Comparison of ENCODE assay signal across 8 cellular contexts in the genomic region with DNA sequence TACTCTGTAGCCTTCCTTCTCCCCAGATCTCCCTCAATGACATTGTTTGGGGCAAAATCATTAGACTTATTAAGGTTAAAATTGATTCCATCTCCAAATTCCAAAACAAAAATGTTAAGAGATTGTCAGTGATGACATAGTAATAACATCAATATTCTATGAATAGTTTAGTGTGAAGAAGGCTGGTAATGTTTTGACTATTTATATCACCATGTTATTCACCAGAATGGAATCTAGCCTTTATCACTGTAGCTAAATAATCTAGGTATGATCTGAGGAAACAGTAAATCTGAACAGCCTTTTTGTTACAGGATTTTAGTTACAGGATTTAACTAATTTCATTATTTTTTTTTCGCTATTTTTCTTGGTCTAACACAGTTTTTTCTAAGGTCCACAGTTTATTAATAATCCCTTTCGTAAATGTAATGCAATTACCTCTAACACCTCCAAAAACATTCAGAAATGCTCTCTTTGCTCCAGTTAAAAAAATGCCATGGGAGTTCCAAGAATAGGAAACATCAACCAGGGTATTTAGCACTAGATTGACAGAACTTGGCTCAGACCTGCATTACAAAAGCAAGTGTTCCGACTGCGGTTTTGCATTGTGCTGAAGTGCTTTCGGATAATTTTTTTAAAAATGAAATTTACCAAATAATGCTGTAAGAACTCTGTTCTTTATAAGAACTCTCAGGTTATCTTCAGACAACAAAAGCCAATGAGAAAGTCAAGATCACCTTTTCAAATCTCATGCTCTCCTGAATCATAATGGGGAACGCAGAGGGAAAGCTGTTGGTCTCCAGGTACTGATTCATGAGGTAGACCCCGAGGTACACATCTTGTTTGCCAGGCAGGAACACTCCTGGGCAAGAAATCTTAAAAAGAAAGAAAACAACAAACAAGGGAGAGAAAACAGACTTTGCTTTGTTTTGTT. TPM values are rescaled to one million over a fixed set of nuclear protein-coding genes. Genes with fewer than 3 reads are reported as not detected.
A peak's percentile ranks its signal among the peaks of the same experiment; 100 is the strongest.
DNase-seq lines count a peak whose midpoint lies in the region; ATAC-seq, FAIRE-seq and TF ChIP-seq lines count a peak whose summit lies in the region.

No MANE protein-coding gene starts in this region.

- no TSS peak for BruUV-seq in HCT116 (replicated peaks; lab: Mats Ljungman, UMichigan)

- no peak for TF ChIP-seq CTCF in CD4-positive, alpha-beta T cell (IDR thresholded peaks at IDR 0.05)
- TF ChIP-seq CTCF in HCT116 (IDR thresholded peaks at IDR 0.05 in 2 of 3, conservative IDR thresholded peaks at IDR 0.05 in 1 of 3; ENCODE audit: borderline replicate concordance in 1 of 3, insufficient read depth in 1 of 3, low read depth in 2 of 3, low read length in 2 of 3) (no peak), thoracic aorta (IDR thresholded peaks at IDR 0.05) (no peak)

- RAD21 ChIA-PET in HCT116 (lab: Charles Lee; ENCODE audit: low non-redundant PET in 1 of 2, low total read pairs in 2 of 2, uncharacterized antibody in 2 of 2, unreplicated experiment in 2 of 2): no interaction called here

- POLR2A ChIA-PET in CD4-positive, alpha-beta T cell (lab: Charles Lee): interaction anchor here (0.7 to 5.5 kb wide), 3 partner anchors 18 to 1223 kb away, joined by 3 to 95 read pairs (median 4); a partner anchor contains a TSS
- POLR2A ChIA-PET in HCT116 (lab: Charles Lee): no interaction called here

- FAIRE-seq in GM12891 (lab: Jason Lieb, UNC): no peak

- no peaks in the 10 kb centered on the region for H4K20me1 ChIP-seq in HCT116 (ENCODE audit: insufficient read depth)

- TF ChIP-seq RAD21 in HCT116 (IDR thresholded peaks at IDR 0.05; ENCODE audit: low read depth): no peak

- H3K27ac Mint-ChIP-seq in CD4-positive, alpha-beta T cell: peak overlapping the region; percentile 88
- H3K27ac Mint-ChIP-seq in activated naive CD4-positive, alpha-beta T cell treated with anti-CD3 and anti-CD28 coated beads, Interleukin-2, amount 50 U/mL, for 24 hours: peak overlapping the region; percentile 98

- TF ChIP-seq POLR2A in HCT116 (IDR thresholded peaks at IDR 0.05; ENCODE audit: borderline replicate concordance, extremely low read depth, insufficient read depth, insufficient read length): no peak
- no peak for TF ChIP-seq POLR2A in GM12891 (IDR thresholded peaks at IDR 0.05; ENCODE audit: low read depth, low read length)

- no peak for ATAC-seq in CD4-positive, alpha-beta T cell (ENCODE audit: poor library complexity)
- ATAC-seq in HCT116: peak; percentile 25
- ATAC-seq in thoracic aorta (ENCODE audit: insufficient number of reproducible peaks, low FRiP score, low read depth): no peak
- no peak for ATAC-seq in HG03039 (IDR thresholded peaks at IDR 0.05; ENCODE audit: unreplicated experiment)

- H3K4me1 ChIP-seq in HCT116 (ENCODE audit: control insufficient read depth in 1 of 2, insufficient read depth in 2 of 2, low read length in 2 of 2): peaks cover 14 to 28% of the 10 kb centered on the region in 2 experiments
- peaks cover 41% of the 10 kb centered on the region for H3K4me1 ChIP-seq in iPS-20b (ENCODE audit: insufficient read depth, low read length)
- peaks cover 13 to 42% of the 10 kb centered on the region in 2 donors for H3K4me1 ChIP-seq in thoracic aorta (ENCODE audit: control insufficient read depth in 1 of 2, low read depth in 2 of 2)

- peaks cover 5% of the 10 kb centered on the region for H3K36me3 Mint-ChIP-seq in CD4-positive, alpha-beta T cell (ENCODE audit: low read depth)
- no peaks in the 10 kb centered on the region for H3K36me3 Mint-ChIP-seq in activated naive CD4-positive, alpha-beta T cell treated with anti-CD3 and anti-CD28 coated beads, Interleukin-2, amount 50 U/mL, for 24 hours

- H3K27me3 Mint-ChIP-seq in CD4-positive, alpha-beta T cell: no peaks in the 10 kb centered on the region
- H3K27me3 Mint-ChIP-seq in activated naive CD4-positive, alpha-beta T cell treated with anti-CD3 and anti-CD28 coated beads, Interleukin-2, amount 50 U/mL, for 24 hours: no peaks in the 10 kb centered on the region

- H2AFZ ChIP-seq in HCT116 (ENCODE audit: low read depth, low read length, poor library complexity, severe bottlenecking): peak overlapping the region; percentile 85

- peak overlapping the region; percentile 97 for H3K4me3 Mint-ChIP-seq in CD4-positive, alpha-beta T cell
- peak overlapping the region; percentile 96 for H3K4me3 Mint-ChIP-seq in activated naive CD4-positive, alpha-beta T cell treated with anti-CD3 and anti-CD28 coated beads, Interleukin-2, amount 50 U/mL, for 24 hours

- H3K79me2 ChIP-seq in HCT116 (ENCODE audit: insufficient read depth, low read length): no peaks in the 10 kb centered on the region; the same call in 1 of the 2 replicates

- peak overlapping the region; percentile 72 for H3K27ac ChIP-seq in CD4-positive, alpha-beta T cell (ENCODE audit: low read depth, low read length)
- no peak overlapping the region for H3K27ac ChIP-seq in HCT116 (ENCODE audit: low read depth, low read length)
- no peak overlapping the region for H3K27ac ChIP-seq in iPS-20b (ENCODE audit: low read length)
- H3K27ac ChIP-seq in thoracic aorta: peak overlapping the region; percentile 64 to 74

- no peaks in the 10 kb centered on the region for H3K27me3 ChIP-seq in CD4-positive, alpha-beta T cell (ENCODE audit: control insufficient read depth, insufficient read depth, low read length)
- H3K27me3 ChIP-seq in HCT116 (ENCODE audit: insufficient read depth, low read length) (no peaks in the 10 kb centered on the region), iPS-20b (ENCODE audit: insufficient read depth, low read length) (peaks cover 10% of the 10 kb centered on the region; the same call in 1 of the 2 replicates), thoracic aorta (replicated peaks; ENCODE audit: insufficient read depth) (no peaks in the 10 kb centered on the region)

- H3K9me3 Mint-ChIP-seq in CD4-positive, alpha-beta T cell: no peaks in the 10 kb centered on the region
- H3K9me3 Mint-ChIP-seq in activated naive CD4-positive, alpha-beta T cell treated with anti-CD3 and anti-CD28 coated beads, Interleukin-2, amount 50 U/mL, for 24 hours: no peaks in the 10 kb centered on the region

- peaks cover 49% of the 10 kb centered on the region for H3K4me1 Mint-ChIP-seq in CD4-positive, alpha-beta T cell (ENCODE audit: low read depth)
- peaks cover 48% of the 10 kb centered on the region for H3K4me1 Mint-ChIP-seq in activated naive CD4-positive, alpha-beta T cell treated with anti-CD3 and anti-CD28 coated beads, Interleukin-2, amount 50 U/mL, for 24 hours

- H3K36me3 ChIP-seq in HCT116 (ENCODE audit: control insufficient read depth in 1 of 2, insufficient read depth in 2 of 2, low read length in 2 of 2): no peaks in the 10 kb centered on the region
- H3K36me3 ChIP-seq in iPS-20b (ENCODE audit: insufficient read depth, low read depth, low read length): no peaks in the 10 kb centered on the region
- no peaks in the 10 kb centered on the region for H3K36me3 ChIP-seq in thoracic aorta

- intact Hi-C loops in CD4-positive, alpha-beta T cell (cut with DNase I, micrococcal nuclease): loop anchor here (1.0 to 10.0 kb wide), 6 partner anchors 18 to 1137 kb away; a partner anchor contains a TSS
- intact Hi-C loops in HCT116 (cut with micrococcal nuclease): loop anchor here (10.0 kb wide), 2 partner anchors 323 to 933 kb away; a partner anchor contains a TSS

- CTCF ChIA-PET in CD4-positive, alpha-beta T cell (lab: Charles Lee): interaction anchor here (1.0 to 1.8 kb wide), 3 partner anchors 18 to 27 kb away, joined by 3 to 10 read pairs (median 4); a partner anchor contains a TSS
- CTCF ChIA-PET in HCT116 (lab: Charles Lee): interaction anchor here (1.3 to 1.7 kb wide), 2 partner anchors 21 to 939 kb away, joined by 3 read pairs; no protein-coding TSS in a partner anchor

- no peaks in the 10 kb centered on the region for H3K9me2 ChIP-seq in HCT116 (ENCODE audit: insufficient read depth)

- DNase-seq in CD4-positive, alpha-beta T cell: no peak
- DNase-seq in HCT116 (ENCODE audit: low read depth, low spot score) (no peak), thoracic aorta (ENCODE audit: low spot score) (no peak), SHP77 treated with DMSO at 0.1 percent for 48 hours (lab: John Stamatoyannopoulos, UW) (no peak), GM12891 (ENCODE audit: insufficient read length, low spot score) (no peak)

- no peaks in the 10 kb centered on the region for H3K9me3 ChIP-seq in CD4-positive, alpha-beta T cell (ENCODE audit: control insufficient read depth, low read length)
- H3K9me3 ChIP-seq in HCT116 (ENCODE audit: control insufficient read depth in 1 of 2, insufficient read depth in 1 of 2, low read depth in 1 of 2, low read length in 2 of 2) (no peaks in the 10 kb centered on the region), iPS-20b (ENCODE audit: insufficient read depth, low read depth, low read length) (no peaks in the 10 kb centered on the region), thoracic aorta (no peaks in the 10 kb centered on the region)

- H3K4me2 ChIP-seq in HCT116 (ENCODE audit: low read length): peak overlapping the region; percentile 92

- H3K4me3 ChIP-seq in HCT116 (replicated peaks in 1 of 2; ENCODE audit: low read depth in 1 of 2, low read length in 2 of 2): peak overlapping the region; percentile 75 to 77
- H3K4me3 ChIP-seq in iPS-20b (ENCODE audit: low read length): peak overlapping the region; percentile 84
- H3K4me3 ChIP-seq in thoracic aorta: peak overlapping the region; percentile 90

- H3K9ac ChIP-seq in HCT116 (ENCODE audit: low read length) (peak overlapping the region; percentile 82), iPS-20b (ENCODE audit: low read depth, low read length) (peak overlapping the region; percentile 51; the same call in 1 of the 2 replicates)

TF ChIP-seq in HCT116, 20 proteins besides CTCF, POLR2A, EP300 and RAD21 (continues in another document):
- TF ChIP-seq EZH2 (IDR thresholded peaks at IDR 0.05): no peak

TF ChIP-seq in GM12891, 5 proteins besides CTCF, POLR2A, EP300 and RAD21:
- no peak for TF ChIP-seq SPI1 (IDR thresholded peaks at IDR 0.05; ENCODE audit: low read depth, low read length)
- no peak for TF ChIP-seq TAF1 (IDR thresholded peaks at IDR 0.05; ENCODE audit: low read depth, low read length)
- no peak for TF ChIP-seq PAX5 (IDR thresholded peaks at IDR 0.05; ENCODE audit: insufficient read depth, low read length, severe bottlenecking)
- TF ChIP-seq POLR2AphosphoS5 (IDR thresholded peaks at IDR 0.05; ENCODE audit: low read depth, low read length): no peak
- TF ChIP-seq POU2F2 (IDR thresholded peaks at IDR 0.05; ENCODE audit: low read depth, low read length): no peak

RNA-seq across cellular contexts. Expression of a gene that starts 0.7 kb away (rescaled TPM):
- total RNA-seq in CD4-positive, alpha-beta T cell: 10 to 100 TPM in 1 of 2 experiments, 1 to 10 TPM in 1; 8.9 to 10.5 TPM
- total RNA-seq in HCT116 (2021; ENCODE audit: unreplicated experiment) (5.0 TPM), thoracic aorta (1 to 10 TPM; 4.5 to 5.0 TPM)
- polyA plus RNA-seq in HCT116 (2012): 2.7 and 4.3 TPM in 2 replicates
- polyA plus RNA-seq in GM12891 (2012; ENCODE audit: low read depth, missing spikeins): 4.3 TPM

RNA-seq across cellular contexts. Expression of a gene that starts 4.8 kb away (rescaled TPM):
- 10 to 100 TPM in 1 of 2 experiments, 1 to 10 TPM in 1; 9.4 to 10.8 TPM for total RNA-seq in CD4-positive, alpha-beta T cell
- 0.57 TPM for total RNA-seq in HCT116 (2021; ENCODE audit: unreplicated experiment)
- polyA plus RNA-seq in HCT116 (2012): 0.52 and 0.67 TPM in 2 replicates
- total RNA-seq in thoracic aorta: 1 to 10 TPM; 1.8 to 2.4 TPM
- polyA plus RNA-seq in GM12891 (2012; ENCODE audit: low read depth, missing spikeins): 0.90 TPM

RNA-seq across cellular contexts. Expression of a gene that starts 17.9 kb away (rescaled TPM):
- total RNA-seq in CD4-positive, alpha-beta T cell: 10 to 100 TPM; 49.1 to 53.4 TPM
- 18.1 TPM for total RNA-seq in HCT116 (2021; ENCODE audit: unreplicated experiment)
- polyA plus RNA-seq in HCT116 (2012): 5.9 and 8.6 TPM in 2 replicates
- total RNA-seq in thoracic aorta: 10 to 100 TPM; 22.5 to 46.2 TPM
- polyA plus RNA-seq in GM12891 (2012; ENCODE audit: low read depth, missing spikeins): 5.6 TPM

Comparison
In these comparisons a context has a peak if more than half of its experiments do, and no peak if none do; other contexts are left out.
1. H3K27ac ChIP-seq: peak in CD4-positive, alpha-beta T cell (single experiment) and thoracic aorta (2 of 2); none in HCT116 (single experiment) and iPS-20b (single experiment).
2. Peak in every context shown above with its lines, with median percentiles within 50 percentile points of each other: H3K4me3 ChIP-seq.